8 cellular contexts compared by ENCODE assay signal in genomic region chrX:116317409-116317808, GRCh38.
DNase-seq lines count a peak whose midpoint lies in the region; ATAC-seq and TF ChIP-seq lines count a peak whose summit lies in the region.

No MANE protein-coding gene starts in this region.

- TF ChIP-seq EP300 in transverse colon (IDR thresholded peaks at IDR 0.05; ENCODE audit: low read depth), result no peak

- no peak overlapping the region for H3K9ac ChIP-seq in colonic mucosa (ENCODE audit: low read depth in 2 of 2, low read length in 2 of 2)

- BruUV-seq in A673 (replicated peaks; lab: Mats Ljungman, UMichigan), result no TSS peak

- H3K9me3 ChIP-seq in A673 (ENCODE audit: low read depth, low read length, poor library complexity, severe bottlenecking) (no peaks in the 10 kb centered on the region), colonic mucosa (no peaks in the 10 kb centered on the region), transverse colon (no peaks in the 10 kb centered on the region), tibial artery (no peaks in the 10 kb centered on the region)

- TF ChIP-seq POLR2A in transverse colon (IDR thresholded peaks at IDR 0.05), result no peak

- no peak for ATAC-seq in HG02798 (IDR thresholded peaks at IDR 0.05; ENCODE audit: poor library complexity, unreplicated experiment)

- no peak overlapping the region for H3K4me3 ChIP-seq in A673 (ENCODE audit: low read depth, low read length, poor library complexity, severe bottlenecking)
- H3K4me3 ChIP-seq in colonic mucosa, result no peak overlapping the region
- no peak overlapping the region for H3K4me3 ChIP-seq in transverse colon
- H3K4me3 ChIP-seq in tibial artery, result no peak overlapping the region

- no peaks in the 10 kb centered on the region for H3K36me3 ChIP-seq in A673 (ENCODE audit: insufficient read depth, low read length, poor library complexity, severe bottlenecking)
- H3K36me3 ChIP-seq in colonic mucosa, result no peaks in the 10 kb centered on the region
- no peaks in the 10 kb centered on the region for H3K36me3 ChIP-seq in transverse colon
- H3K36me3 ChIP-seq in tibial artery, result no peaks in the 10 kb centered on the region

- intact Hi-C loops in A673 (cut with micrococcal nuclease; ENCODE audit: unreplicated experiment), result no loop called here
- intact Hi-C loops in colonic mucosa (cut with DNase I), result no loop called here
- intact Hi-C loops in transverse colon (cut with DNase I; ENCODE audit: low total_unique reads), result no loop called here
- intact Hi-C loops in tibial artery (cut with DNase I; ENCODE audit: low total_unique reads), result no loop called here

- 52% methylated on average over 3 of the region's 3 CpGs; no CpG with 5 or more reads in 1 of the 2 donors for WGBS in transverse colon (ENCODE audit: low coverage in 1 of 2), 2 donors

- H3K27me3 ChIP-seq in A673 (replicated peaks; ENCODE audit: insufficient read depth, low read depth, low read length, poor library complexity) (no peaks in the 10 kb centered on the region), colonic mucosa (no peaks in the 10 kb centered on the region), transverse colon (no peaks in the 10 kb centered on the region), tibial artery (no peaks in the 10 kb centered on the region)

- TF ChIP-seq CTCF in A673 (conservative IDR thresholded peaks at IDR 0.05; ENCODE audit: low read depth, low read length) (no peak), colonic mucosa (IDR thresholded peaks at IDR 0.05) (no peak), transverse colon (IDR thresholded peaks at IDR 0.05) (no peak), tibial artery (IDR thresholded peaks at IDR 0.05) (no peak)

- in situ Hi-C loops in transverse colon (cut with MboI; ENCODE audit: low pct_ligation_motif_present in 1 of 4, low pct_unique_long_range_greater_than_20kb in 1 of 4, low sequenced_read_pairs in 3 of 4), result no loop called here

- CTCF ChIA-PET in A673 (lab: Charles Lee), result no interaction called here

- DNase-seq in A673 (ENCODE audit: low spot score), result peak; percentile 73
- peak; percentile 0 for DNase-seq in NCI-H345 treated with DMSO at 0.1 percent for 48 hours (lab: John Stamatoyannopoulos, UW; ENCODE audit: unreplicated experiment)
- peak; percentile 31 for DNase-seq in colonic mucosa
- peak; percentile 68 for DNase-seq in left kidney (ENCODE audit: low read depth, low spot score)
- DNase-seq in transverse colon, result no peak
- no peak for DNase-seq in NCI-H1930 (lab: John Stamatoyannopoulos, UW)
- no peak for DNase-seq in tibial artery

- H3K27ac ChIP-seq in A673 (ENCODE audit: low read depth, low read length, poor library complexity, severe bottlenecking) (no peak overlapping the region), colonic mucosa (no peak overlapping the region), transverse colon (no peak overlapping the region), tibial artery (no peak overlapping the region)

- POLR2A ChIA-PET in A673 (lab: Charles Lee; ENCODE audit: low non-redundant PET), result no interaction called here

- H3K4me1 ChIP-seq in A673 (ENCODE audit: insufficient read depth, low read length, poor library complexity, severe bottlenecking), result no peaks in the 10 kb centered on the region
- no peaks in the 10 kb centered on the region for H3K4me1 ChIP-seq in colonic mucosa
- no peaks in the 10 kb centered on the region for H3K4me1 ChIP-seq in transverse colon
- no peaks in the 10 kb centered on the region for H3K4me1 ChIP-seq in tibial artery

Comparison
In these comparisons a context has a peak if more than half of its experiments do, and no peak if none do; other contexts are left out.
1. DNase-seq: peak in A673 (single experiment), NCI-H345 treated with DMSO at 0.1 percent for 48 hours (single experiment), colonic mucosa (single experiment) and left kidney (single experiment); none in transverse colon (single experiment), NCI-H1930 (0 of 2) and tibial artery (0 of 2).